ENCODE assay signal across 17 cellular contexts in the genomic region with DNA sequence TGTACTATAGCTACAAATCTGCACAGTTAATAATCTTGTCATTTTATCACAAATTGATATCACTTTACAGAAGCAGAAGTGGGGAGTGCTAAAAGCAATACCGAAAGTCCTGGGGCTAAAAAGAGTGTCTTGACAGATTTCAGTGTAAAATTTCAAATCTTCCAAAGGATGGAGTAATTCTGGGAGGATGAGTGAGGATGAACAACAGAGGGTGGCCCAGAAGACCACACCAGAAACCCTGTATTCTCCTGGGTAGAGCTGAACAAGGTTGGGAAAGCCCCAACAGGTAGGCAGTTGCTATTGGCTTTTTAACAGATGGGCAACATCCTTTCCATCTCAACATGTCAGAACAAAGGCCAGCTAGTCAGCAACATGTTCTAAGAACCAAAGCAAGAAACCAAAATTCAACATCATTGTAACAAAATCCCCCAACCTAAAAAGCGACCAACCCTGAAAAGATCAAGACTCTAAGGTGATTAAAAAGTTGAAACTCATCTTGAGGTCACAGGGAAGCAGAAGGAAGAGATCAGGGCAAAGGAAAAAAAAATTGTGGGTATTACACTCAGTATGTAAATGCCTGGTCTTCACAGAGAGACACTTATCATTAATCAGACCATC. TPM values are rescaled to one million over a fixed set of nuclear protein-coding genes. Genes with fewer than 3 reads are reported as not detected.
DNase-seq lines count a peak whose midpoint lies in the region; ATAC-seq and TF ChIP-seq lines count a peak whose summit lies in the region.
"Had no signal": no experiment of that assay in that cellular context is flagged by ENCODE, and none has a peak within 500 bp of the region (broad histone marks: within the 10 kb centered on the region; RNA-seq: fewer than 3 reads in every experiment).

No MANE protein-coding gene starts in this region.

- intact Hi-C loops in left ventricle myocardium inferior (cut with micrococcal nuclease) (no loop called here), left ventricle myocardium superior (cut with micrococcal nuclease) (no loop called here), body of pancreas (cut with DNase I) (no loop called here)
- intact Hi-C loops in activated T-helper 1 cell treated with anti-CD3 and anti-CD28 coated beads, Interleukin-12 subunit alpha, Interleukin-12 subunit beta, Interleukin-2, Interleukin-4 antibody, amounts not matched to agents 30 ng/mL and 10 ng/mL and 1 ng/mL, durations not matched to agents 14 hours and 24 hours and 36 hours (cut with micrococcal nuclease): loop anchor here (2.0 kb wide), 1 partner anchor 20 kb away; no protein-coding TSS in a partner anchor

- TF ChIP-seq POLR2A in body of pancreas (IDR thresholded peaks at IDR 0.05): no peak

- H3K4me3 ChIP-seq in left ventricle myocardium inferior (no peak overlapping the region), osteoblast (ENCODE audit: insufficient read depth, low read length) (no peak overlapping the region), body of pancreas (no peak overlapping the region)
- H3K4me3 ChIP-seq: lung, MG63, SJCRH30 had no signal

- H4K20me1 ChIP-seq in osteoblast (ENCODE audit: insufficient read depth, low read length): no peaks in the 10 kb centered on the region

- H3K36me3 Mint-ChIP-seq in activated T-helper 1 cell treated with anti-CD3 and anti-CD28 coated beads, Interleukin-12 subunit alpha, Interleukin-12 subunit beta, Interleukin-2, Interleukin-4 antibody, amounts not matched to agents 30 ng/mL and 10 ng/mL and 1 ng/mL, durations not matched to agents 14 hours and 24 hours and 36 hours (ENCODE audit: low read depth): peaks cover 35% of the 10 kb centered on the region

- no peak for DNase-seq in left ventricle myocardium inferior
- no peak for DNase-seq in left ventricle myocardium superior
- DNase-seq in activated T-helper 1 cell treated with anti-CD3 and anti-CD28 coated beads, Interleukin-12 subunit alpha, Interleukin-12 subunit beta, Interleukin-2, Interleukin-4 antibody, amounts not matched to agents 30 ng/mL and 10 ng/mL and 1 ng/mL, durations not matched to agents 14 hours and 24 hours and 36 hours (ENCODE audit: low spot score): no peak
- DNase-seq in stimulated activated naive CD8-positive, alpha-beta T cell treated with anti-CD3 and anti-CD28 coated beads, Interleukin-15, amount 100 ng/mL, for 72 hours: peak in 1 of 2 donors; percentile 22
- DNase-seq in COLO829 (ENCODE audit: low spot score): no peak
- no peak for DNase-seq in osteoblast (ENCODE audit: insufficient read length, low spot score, missing footprints)
- no peak for DNase-seq in body of pancreas
- DNase-seq: BE2C; H9; head of caudate nucleus; MG63; NCI-H526; occipital lobe; SJCRH30; stimulated activated CD4-positive, alpha-beta T cell treated with anti-CD3 and anti-CD28 coated beads, Interleukin-15, amount 100 ng/mL, for 24 hours had no signal

- no peaks in the 10 kb centered on the region for H3K27me3 Mint-ChIP-seq in activated T-helper 1 cell treated with anti-CD3 and anti-CD28 coated beads, Interleukin-12 subunit alpha, Interleukin-12 subunit beta, Interleukin-2, Interleukin-4 antibody, amounts not matched to agents 30 ng/mL and 10 ng/mL and 1 ng/mL, durations not matched to agents 14 hours and 24 hours and 36 hours (ENCODE audit: insufficient read depth)
- H3K27me3 Mint-ChIP-seq in stimulated activated naive CD8-positive, alpha-beta T cell treated with anti-CD3 and anti-CD28 coated beads, Interleukin-15, amount 100 ng/mL, for 72 hours: no peaks in the 10 kb centered on the region

- H3K27ac Mint-ChIP-seq in activated T-helper 1 cell treated with anti-CD3 and anti-CD28 coated beads, Interleukin-12 subunit alpha, Interleukin-12 subunit beta, Interleukin-2, Interleukin-4 antibody, amounts not matched to agents 30 ng/mL and 10 ng/mL and 1 ng/mL, durations not matched to agents 14 hours and 24 hours and 36 hours: peak overlapping the region; percentile 88
- H3K27ac Mint-ChIP-seq in stimulated activated naive CD8-positive, alpha-beta T cell treated with anti-CD3 and anti-CD28 coated beads, Interleukin-15, amount 100 ng/mL, for 72 hours: peak overlapping the region; percentile 71 to 93

- H3K27ac ChIP-seq in left ventricle myocardium inferior (replicated peaks) (peak overlapping the region; percentile 27), osteoblast (ENCODE audit: low read depth, low read length) (no peak overlapping the region), body of pancreas (no peak overlapping the region)
- H3K27ac ChIP-seq: SJCRH30 had no signal

- no peak overlapping the region for H2AFZ ChIP-seq in osteoblast (ENCODE audit: low read length)

- H3K4me2 ChIP-seq in osteoblast (ENCODE audit: insufficient read depth, low read length): no peak overlapping the region

- H3K4me3 Mint-ChIP-seq in activated T-helper 1 cell treated with anti-CD3 and anti-CD28 coated beads, Interleukin-12 subunit alpha, Interleukin-12 subunit beta, Interleukin-2, Interleukin-4 antibody, amounts not matched to agents 30 ng/mL and 10 ng/mL and 1 ng/mL, durations not matched to agents 14 hours and 24 hours and 36 hours: peak overlapping the region; percentile 19
- peak overlapping the region in 1 of 2 donors; percentile 42 for H3K4me3 Mint-ChIP-seq in stimulated activated naive CD8-positive, alpha-beta T cell treated with anti-CD3 and anti-CD28 coated beads, Interleukin-15, amount 100 ng/mL, for 72 hours
- H3K4me3 Mint-ChIP-seq: H9 had no signal

- no peaks in the 10 kb centered on the region for H3K9me3 Mint-ChIP-seq in activated T-helper 1 cell treated with anti-CD3 and anti-CD28 coated beads, Interleukin-12 subunit alpha, Interleukin-12 subunit beta, Interleukin-2, Interleukin-4 antibody, amounts not matched to agents 30 ng/mL and 10 ng/mL and 1 ng/mL, durations not matched to agents 14 hours and 24 hours and 36 hours
- no peaks in the 10 kb centered on the region for H3K9me3 Mint-ChIP-seq in stimulated activated naive CD8-positive, alpha-beta T cell treated with anti-CD3 and anti-CD28 coated beads, Interleukin-15, amount 100 ng/mL, for 72 hours
- H3K9me3 Mint-ChIP-seq: H9 had no signal

- H3K4me1 ChIP-seq in left ventricle myocardium inferior: peaks cover 25% of the 10 kb centered on the region
- H3K4me1 ChIP-seq in osteoblast (ENCODE audit: insufficient read depth, low read length): no peaks in the 10 kb centered on the region
- H3K4me1 ChIP-seq in body of pancreas: no peaks in the 10 kb centered on the region
- H3K4me1 ChIP-seq: BE2C, SJCRH30 had no signal

- H3K27me3 ChIP-seq in left ventricle myocardium inferior (ENCODE audit: low read depth): no peaks in the 10 kb centered on the region
- no peaks in the 10 kb centered on the region for H3K27me3 ChIP-seq in osteoblast (ENCODE audit: insufficient read depth, low read length)
- H3K27me3 ChIP-seq in body of pancreas: no peaks in the 10 kb centered on the region
- H3K27me3 ChIP-seq: BE2C, MG63, SJCRH30 had no signal

- H3K9me3 ChIP-seq in left ventricle myocardium inferior (replicated peaks) (no peaks in the 10 kb centered on the region), osteoblast (ENCODE audit: low read depth, low read length) (no peaks in the 10 kb centered on the region), body of pancreas (no peaks in the 10 kb centered on the region)
- H3K9me3 ChIP-seq: BE2C, MG63, SJCRH30 had no signal

- peaks cover 9% of the 10 kb centered on the region for H3K79me2 ChIP-seq in osteoblast (ENCODE audit: insufficient read depth, low read length)

- TF ChIP-seq CTCF in left ventricle myocardium inferior (IDR thresholded peaks at IDR 0.05; ENCODE audit: borderline replicate concordance): no peak
- TF ChIP-seq CTCF in osteoblast (IDR thresholded peaks at IDR 0.05; ENCODE audit: extremely low read depth, low read depth, low read length): no peak
- no peak for TF ChIP-seq CTCF in body of pancreas (IDR thresholded peaks at IDR 0.05)

- ATAC-seq in left ventricle myocardium superior: no peak
- ATAC-seq in HG02870 (IDR thresholded peaks at IDR 0.05; ENCODE audit: unreplicated experiment): peak; percentile 81
- peak; percentile 95 for ATAC-seq in stimulated activated naive CD8-positive, alpha-beta T cell treated with anti-CD3 and anti-CD28 coated beads, Interleukin-15, amount 100 ng/mL, for 72 hours
- no peak for ATAC-seq in body of pancreas

- WGBS in body of pancreas, 2 donors: 89 to 91% methylated on average over 2 of the region's 2 CpGs

- H3K36me3 ChIP-seq in left ventricle myocardium inferior: peaks cover 64% of the 10 kb centered on the region
- peaks cover 59% of the 10 kb centered on the region for H3K36me3 ChIP-seq in osteoblast (ENCODE audit: insufficient read depth, low read length)
- H3K36me3 ChIP-seq in body of pancreas (replicated peaks in 1 of 2; ENCODE audit: insufficient read depth in 1 of 2, low read depth in 2 of 2): peaks cover 3 to 18% of the 10 kb centered on the region in 2 donors

- H3K4me1 Mint-ChIP-seq in activated T-helper 1 cell treated with anti-CD3 and anti-CD28 coated beads, Interleukin-12 subunit alpha, Interleukin-12 subunit beta, Interleukin-2, Interleukin-4 antibody, amounts not matched to agents 30 ng/mL and 10 ng/mL and 1 ng/mL, durations not matched to agents 14 hours and 24 hours and 36 hours (ENCODE audit: low read depth): peaks cover 34% of the 10 kb centered on the region
- H3K4me1 Mint-ChIP-seq in stimulated activated naive CD8-positive, alpha-beta T cell treated with anti-CD3 and anti-CD28 coated beads, Interleukin-15, amount 100 ng/mL, for 72 hours: peaks cover 14% of the 10 kb centered on the region
- H3K4me1 Mint-ChIP-seq: H9 had no signal

RNA-seq across cellular contexts. Expression of gene CBX5, which starts 38.8 kb away (rescaled TPM):
- total RNA-seq in left ventricle myocardium inferior: 44.1 TPM
- total RNA-seq in left ventricle myocardium superior: 48.0 TPM
- 99.8 and 106 TPM in 2 replicates for total RNA-seq in activated T-helper 1 cell treated with anti-CD3 and anti-CD28 coated beads, Interleukin-12 subunit alpha, Interleukin-12 subunit beta, Interleukin-2, Interleukin-4 antibody, amounts not matched to agents 30 ng/mL and 10 ng/mL and 1 ng/mL, durations not matched to agents 14 hours and 24 hours and 36 hours
- total RNA-seq in osteoblast: 37.1 and 37.6 TPM in 2 replicates
- total RNA-seq in body of pancreas: 10 to 100 TPM; 27.0 to 34.3 TPM

RNA-seq across cellular contexts. Expression of gene HNRNPA1, which starts 39.4 kb away (rescaled TPM):
- total RNA-seq in left ventricle myocardium inferior (423 TPM), left ventricle myocardium superior (450 TPM), osteoblast (217 and 232 TPM in 2 replicates), body of pancreas (100 to 1,000 TPM; 246 to 247 TPM)
- 1,740 and 1,765 TPM in 2 replicates for total RNA-seq in activated T-helper 1 cell treated with anti-CD3 and anti-CD28 coated beads, Interleukin-12 subunit alpha, Interleukin-12 subunit beta, Interleukin-2, Interleukin-4 antibody, amounts not matched to agents 30 ng/mL and 10 ng/mL and 1 ng/mL, durations not matched to agents 14 hours and 24 hours and 36 hours

RNA-seq across cellular contexts. Expression of gene SMUG1, which starts 52.3 kb away (rescaled TPM):
- total RNA-seq in left ventricle myocardium inferior (16.2 TPM), left ventricle myocardium superior (17.0 TPM), osteoblast (23.5 and 36.5 TPM in 2 replicates), body of pancreas (10 to 100 TPM; 20.8 to 34.5 TPM)
- 28.6 and 29.6 TPM in 2 replicates for total RNA-seq in activated T-helper 1 cell treated with anti-CD3 and anti-CD28 coated beads, Interleukin-12 subunit alpha, Interleukin-12 subunit beta, Interleukin-2, Interleukin-4 antibody, amounts not matched to agents 30 ng/mL and 10 ng/mL and 1 ng/mL, durations not matched to agents 14 hours and 24 hours and 36 hours

RNA-seq across cellular contexts. Expression of gene NFE2, which starts 59.7 kb away (rescaled TPM):
- 0.71 TPM for total RNA-seq in left ventricle myocardium inferior
- total RNA-seq in left ventricle myocardium superior: 0.74 TPM
- not detected in 2 replicates for total RNA-seq in activated T-helper 1 cell treated with anti-CD3 and anti-CD28 coated beads, Interleukin-12 subunit alpha, Interleukin-12 subunit beta, Interleukin-2, Interleukin-4 antibody, amounts not matched to agents 30 ng/mL and 10 ng/mL and 1 ng/mL, durations not matched to agents 14 hours and 24 hours and 36 hours
- total RNA-seq in osteoblast: 1.4 and 2.7 TPM in 2 replicates
- total RNA-seq in body of pancreas: under 1 TPM in 1 of 2 donors, not detected in 1; 0.26 TPM
- total RNA-seq: SJCRH30 had no signal

Comparison
In these comparisons a context has a peak if more than half of its experiments do, and no peak if none do; other contexts are left out.
1. ATAC-seq: peak in HG02870 (single experiment) and stimulated activated naive CD8-positive, alpha-beta T cell treated with anti-CD3 and anti-CD28 coated beads, Interleukin-15, amount 100 ng/mL, for 72 hours (single experiment); none in left ventricle myocardium superior (single experiment) and body of pancreas (single experiment).